In the genomic region with DNA sequence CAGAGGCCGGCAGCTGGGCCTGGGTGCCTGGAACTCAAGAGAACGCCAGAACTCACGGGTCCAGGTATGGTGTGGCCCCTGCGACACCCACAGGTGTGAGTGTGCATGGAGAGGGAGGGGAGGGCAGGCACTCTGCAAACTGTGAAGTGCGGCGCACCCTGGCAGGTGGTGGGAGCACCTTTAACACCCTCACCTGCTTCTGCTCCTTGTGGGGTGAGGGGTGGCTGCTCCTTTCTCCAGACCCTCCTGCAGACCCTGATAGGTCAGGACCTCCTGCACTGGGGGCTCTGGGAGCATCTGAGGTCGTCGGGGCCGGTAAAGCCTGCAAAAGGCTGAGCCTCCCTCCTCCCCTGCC, we compare ENCODE assay signal across 25 cellular contexts.
"Had no signal": no experiment of that assay in that cellular context is flagged by ENCODE, and none has a peak within 500 bp of the region (broad histone marks: within the 10 kb centered on the region; RNA-seq: fewer than 3 reads in every experiment).

No MANE protein-coding gene starts in this region.

- H2AFZ ChIP-seq: hepatocyte, neural progenitor cell had no signal

- H3K4me2 ChIP-seq: hepatocyte, neural progenitor cell had no signal

- H3K27me3 ChIP-seq: foreskin keratinocyte, neural progenitor cell, ovary had no signal

- DNase-seq: dermis blood vessel endothelial cell; effector memory CD4-positive, alpha-beta T cell; foreskin keratinocyte; heart left ventricle; kidney glomerular epithelial cell; left colon; left ventricle myocardium superior; midbrain; naive thymus-derived CD4-positive, alpha-beta T cell; nucleus accumbens; psoas muscle; stimulated activated CD4-positive, alpha-beta T cell treated with anti-CD3 and anti-CD28 coated beads, Interleukin-15, amount 100 ng/mL, for 24 hours; stimulated activated CD4-positive, alpha-beta T cell treated with anti-CD3 and anti-CD28 coated beads, Interleukin-2, amount 100 ng/mL, for 48 hours; stimulated activated naive B cell treated with anti-CD40 and anti-IgM and Interleukin-4, amounts not matched to agents 10 μg/mL and 1 μg/mL and 100 μg/mL, for 72 hours; transverse colon had no signal

- FAIRE-seq: endothelial cell of umbilical vein had no signal

- H3K36me3 ChIP-seq: esophagus muscularis mucosa, gastroesophageal sphincter, heart left ventricle, neural progenitor cell, ovary, transverse colon had no signal

- H3K4me1 ChIP-seq: foreskin keratinocyte, heart left ventricle, psoas muscle, transverse colon had no signal

- ATAC-seq: foreskin keratinocyte; gastroesophageal sphincter; heart left ventricle; left colon; left ventricle myocardium superior; naive thymus-derived CD4-positive, alpha-beta T cell; psoas muscle; right cardiac atrium; stimulated activated naive B cell treated with anti-CD40 and anti-IgM and Interleukin-4, amounts not matched to agents 10 μg/mL and 1 μg/mL and 100 μg/mL, for 72 hours had no signal

- H3K27ac ChIP-seq: coronary artery, esophagus muscularis mucosa, foreskin keratinocyte, gastroesophageal sphincter, heart left ventricle, hepatocyte, neural progenitor cell, ovary, psoas muscle, skin epidermis, transverse colon had no signal

- H3K9ac ChIP-seq: neural progenitor cell had no signal

- H3K4me3 ChIP-seq: coronary artery, esophagus muscularis mucosa, gastroesophageal sphincter, heart left ventricle, hepatocyte, lung, neural progenitor cell, ovary, psoas muscle, skin epidermis, transverse colon had no signal

- H3K79me2 ChIP-seq: hepatocyte had no signal

- H3K9me3 ChIP-seq: esophagus muscularis mucosa, gastroesophageal sphincter, heart left ventricle, ovary, psoas muscle, transverse colon had no signal
